In the genomic region with DNA sequence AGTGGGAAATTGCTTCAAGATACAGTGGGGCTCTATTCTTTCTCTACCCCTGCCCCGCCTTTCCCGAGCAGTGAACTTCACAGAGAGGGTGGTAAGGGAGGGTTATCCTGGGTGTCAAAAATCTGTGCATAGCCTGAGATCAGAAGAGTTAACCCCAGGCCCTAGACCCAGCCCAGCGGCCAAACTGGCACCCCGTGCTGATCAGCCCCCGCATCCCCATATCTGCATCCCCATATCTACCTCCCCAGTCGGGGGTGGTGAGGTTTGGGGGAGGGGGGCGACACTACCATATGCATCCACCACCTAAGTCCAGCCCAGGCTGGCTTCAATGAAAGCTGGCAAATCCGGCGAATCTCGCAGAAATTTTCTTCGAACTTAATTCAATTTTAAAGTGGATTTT, we compare ENCODE assay signal across 25 cellular contexts. TPM values are rescaled to one million over a fixed set of nuclear protein-coding genes. Genes with fewer than 3 reads are reported as not detected.
"Had no signal": no experiment of that assay in that cellular context is flagged by ENCODE, and none has a peak within 500 bp of the region (broad histone marks: within the 10 kb centered on the region; RNA-seq: fewer than 3 reads in every experiment).

No MANE protein-coding gene starts in this region.

- H3K79me2 ChIP-seq: parathyroid adenoma had no signal

- H3K4me1 Mint-ChIP-seq: activated T-helper 17 cell treated with anti-CD3 and anti-CD28 coated beads, Interleukin-2, amount 50 U/mL, for 72 hours had no signal

- H3K27me3 ChIP-seq: testis had no signal

- H3K36me3 ChIP-seq: left ventricle myocardium inferior had no signal

- H2AFZ ChIP-seq: parathyroid adenoma had no signal

- H3K9ac ChIP-seq: parathyroid adenoma had no signal

- H3K27ac ChIP-seq: left ventricle myocardium inferior, parathyroid adenoma, testis had no signal

- DNase-seq: activated CD4-positive, alpha-beta T cell treated with anti-CD3 and anti-CD28 coated beads, Interleukin-2, amount 50 U/mL, for 4 hours; activated CD8-positive, alpha-beta memory T cell treated with anti-CD3 and anti-CD28 coated beads for 24 hours; activated CD8-positive, alpha-beta memory T cell treated with anti-CD3 and anti-CD28 coated beads, Interleukin-2, amount 50 U/mL, for 4 hours; activated naive CD4-positive, alpha-beta T cell; activated T-cell treated with anti-CD3 and anti-CD28 coated beads, Interleukin-2, amount 50 U/mL, for 24 hours; amygdala; cortex of kidney; foreskin fibroblast; left ventricle myocardium inferior; small intestine; stimulated activated CD4-positive, alpha-beta T cell treated with anti-CD3 and anti-CD28 coated beads, Interleukin-15, amount 100 ng/mL, for 24 hours; stimulated activated CD8-positive, alpha-beta memory T cell treated with anti-CD3 and anti-CD28 coated beads, Interleukin-4, amount 100 ng/mL, for 48 hours; stimulated activated naive CD4-positive, alpha-beta T cell; T-helper 1 cell; T-helper 9 cell; testis had no signal

- H3K4me3 ChIP-seq: left ventricle myocardium inferior, testis had no signal

- ATAC-seq: activated T-helper 17 cell treated with anti-CD3 and anti-CD28 coated beads, Interleukin-2, amount 50 U/mL, for 72 hours; sciatic nerve had no signal

- H3K9me3 Mint-ChIP-seq: activated T-cell treated with anti-CD3 and anti-CD28 coated beads, Interleukin-2, amount 50 U/mL, for 24 hours had no signal

- H3K4me3 Mint-ChIP-seq: activated T-cell treated with anti-CD3 and anti-CD28 coated beads, Interleukin-2, amount 50 U/mL, for 24 hours; activated T-helper 17 cell treated with anti-CD3 and anti-CD28 coated beads, Interleukin-2, amount 50 U/mL, for 72 hours; nephron had no signal

- H3K27ac Mint-ChIP-seq: activated T-cell treated with anti-CD3 and anti-CD28 coated beads, Interleukin-2, amount 50 U/mL, for 24 hours; activated T-helper 17 cell treated with anti-CD3 and anti-CD28 coated beads, Interleukin-2, amount 50 U/mL, for 72 hours; nephron had no signal

- H3K9me3 ChIP-seq: left ventricle myocardium inferior, testis had no signal

- H3K4me1 ChIP-seq: parathyroid adenoma, testis had no signal

RNA-seq across cellular contexts. Expression of gene DLX6, which starts 7.0 kb away (rescaled TPM):
- total RNA-seq: activated T-helper 17 cell treated with anti-CD3 and anti-CD28 coated beads, Interleukin-2, amount 50 U/mL, for 72 hours; cerebellum; epithelial cell of proximal tubule; glomerular endothelial cell; left ventricle myocardium inferior; lung microvascular endothelial cell; sciatic nerve had no signal
- polyA plus RNA-seq: fibroblast of lung had no signal

RNA-seq across cellular contexts. Expression of gene DLX5, which starts 26.3 kb away (rescaled TPM):
- total RNA-seq: activated T-helper 17 cell treated with anti-CD3 and anti-CD28 coated beads, Interleukin-2, amount 50 U/mL, for 72 hours; cerebellum; epithelial cell of proximal tubule; glomerular endothelial cell; left ventricle myocardium inferior; lung microvascular endothelial cell had no signal
